Comparison of ENCODE assay signal across 1 cellular context in the genomic region with DNA sequence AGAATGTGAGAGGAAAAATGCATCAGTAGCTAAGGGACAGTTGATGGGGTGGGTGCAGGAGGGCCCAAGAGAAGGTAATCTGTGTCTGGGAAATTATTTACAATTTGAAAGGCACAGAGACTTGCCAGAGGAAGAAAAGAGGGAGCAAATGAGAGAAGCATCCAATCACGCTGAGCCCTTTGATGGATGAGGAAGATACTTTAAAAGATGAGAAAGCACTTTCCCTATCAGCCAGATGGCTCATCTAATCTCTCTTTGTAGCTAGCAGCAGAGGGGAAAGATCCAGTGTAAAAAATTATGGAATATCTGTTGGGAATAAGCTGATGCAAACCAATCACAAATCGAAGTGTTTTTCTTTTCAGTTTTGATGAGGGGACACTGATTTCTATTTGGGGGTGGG.
TF ChIP-seq lines count a peak whose summit lies in the region.

No MANE protein-coding gene starts in this region.

TF ChIP-seq in GM23338, 12 proteins besides CTCF, POLR2A, EP300 and RAD21 (continued from another document):
- TF ChIP-seq REST (IDR thresholded peaks at IDR 0.05; ENCODE audit: unreplicated experiment): no peak
- TF ChIP-seq, protein P1, sequence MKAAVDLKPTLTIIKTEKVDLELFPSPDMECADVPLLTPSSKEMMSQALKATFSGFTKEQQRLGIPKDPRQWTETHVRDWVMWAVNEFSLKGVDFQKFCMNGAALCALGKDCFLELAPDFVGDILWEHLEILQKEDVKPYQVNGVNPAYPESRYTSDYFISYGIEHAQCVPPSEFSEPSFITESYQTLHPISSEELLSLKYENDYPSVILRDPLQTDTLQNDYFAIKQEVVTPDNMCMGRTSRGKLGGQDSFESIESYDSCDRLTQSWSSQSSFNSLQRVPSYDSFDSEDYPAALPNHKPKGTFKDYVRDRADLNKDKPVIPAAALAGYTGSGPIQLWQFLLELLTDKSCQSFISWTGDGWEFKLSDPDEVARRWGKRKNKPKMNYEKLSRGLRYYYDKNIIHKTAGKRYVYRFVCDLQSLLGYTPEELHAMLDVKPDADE (IDR thresholded peaks at IDR 0.05): no peak
- no peak for TF ChIP-seq JUNB (IDR thresholded peaks at IDR 0.05; ENCODE audit: unreplicated experiment)
- TF ChIP-seq EZH2phosphoT487 (IDR thresholded peaks at IDR 0.05; ENCODE audit: unreplicated experiment): no peak
- TF ChIP-seq POLR2AphosphoS5 (IDR thresholded peaks at IDR 0.05; ENCODE audit: low read depth): no peak
- no peak for TF ChIP-seq ZNF462 (CRISPR knock-in tag; IDR thresholded peaks at IDR 0.05)
- TF ChIP-seq NANOG (IDR thresholded peaks at IDR 0.05; ENCODE audit: borderline replicate concordance): no peak
- TF ChIP-seq CREB1 (CRISPR knock-in tag; IDR thresholded peaks at IDR 0.05; ENCODE audit: low read depth): no peak
- TF ChIP-seq STAT1 (IDR thresholded peaks at IDR 0.05; ENCODE audit: unreplicated experiment): no peak
- TF ChIP-seq EZH2 (IDR thresholded peaks at IDR 0.05; ENCODE audit: low read depth, unreplicated experiment): no peak
- no peak for TF ChIP-seq ZNF331 (CRISPR knock-in tag; IDR thresholded peaks at IDR 0.05; ENCODE audit: low read depth)
